1 cellular context compared by ENCODE assay signal in the genomic region with DNA sequence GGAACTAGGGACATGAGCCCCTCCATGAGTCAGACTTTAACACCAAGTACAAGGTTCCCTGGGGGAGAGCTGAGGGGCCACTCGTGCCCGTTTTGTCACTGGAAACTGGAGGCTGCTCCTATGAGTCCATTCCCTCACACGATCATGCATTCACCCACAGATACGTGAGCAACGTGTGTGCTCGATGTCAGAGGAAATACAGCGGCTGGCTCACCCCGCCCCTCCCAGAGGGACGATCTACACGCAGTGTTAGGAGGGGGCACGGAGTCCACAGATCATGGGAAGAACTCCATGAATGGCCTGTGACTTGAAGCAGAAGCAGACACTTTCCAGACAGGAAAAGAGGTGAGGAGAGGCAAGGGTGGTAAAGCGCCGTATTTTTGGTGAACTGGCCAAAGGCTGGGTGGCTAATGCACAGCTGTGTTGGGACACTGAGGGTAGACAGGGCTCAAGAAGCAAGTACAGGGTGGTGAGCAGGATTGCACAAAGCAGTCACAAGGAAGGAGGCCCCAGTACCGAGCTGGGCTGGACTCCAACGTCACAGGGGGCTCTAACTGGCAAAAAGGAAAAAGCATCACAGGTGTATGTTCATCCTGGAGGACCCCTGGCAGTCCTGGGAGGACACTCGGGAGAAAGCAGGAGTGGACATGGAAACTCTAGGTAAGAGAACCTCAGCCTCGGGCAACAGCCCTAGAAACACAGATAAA.
TF ChIP-seq lines count a peak whose summit lies in the region.

No MANE protein-coding gene starts in this region.

TF ChIP-seq in HepG2, 621 proteins besides CTCF, POLR2A, EP300 and RAD21 (continued from another document and continues in another):
- TF ChIP-seq, protein P1, sequence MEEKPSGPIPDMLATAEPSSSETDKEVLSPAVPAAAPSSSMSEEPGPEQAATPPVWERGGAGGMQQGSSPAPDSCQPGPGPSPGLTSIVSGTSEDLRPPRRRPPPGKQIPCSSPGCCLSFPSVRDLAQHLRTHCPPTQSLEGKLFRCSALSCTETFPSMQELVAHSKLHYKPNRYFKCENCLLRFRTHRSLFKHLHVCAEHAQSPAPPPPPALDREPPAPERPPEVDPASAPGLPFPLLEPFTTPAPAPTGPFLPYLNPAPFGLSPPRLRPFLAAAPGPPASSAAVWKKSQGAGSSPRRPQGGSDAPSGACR (CRISPR knock-in tag; IDR thresholded peaks at IDR 0.05), result 0 out of 2 replicates have a peak, but pooled peaks have one; percentile 29
- TF ChIP-seq ATM (IDR thresholded peaks at IDR 0.05; ENCODE audit: borderline replicate concordance), result no peak
- TF ChIP-seq, protein P2, sequence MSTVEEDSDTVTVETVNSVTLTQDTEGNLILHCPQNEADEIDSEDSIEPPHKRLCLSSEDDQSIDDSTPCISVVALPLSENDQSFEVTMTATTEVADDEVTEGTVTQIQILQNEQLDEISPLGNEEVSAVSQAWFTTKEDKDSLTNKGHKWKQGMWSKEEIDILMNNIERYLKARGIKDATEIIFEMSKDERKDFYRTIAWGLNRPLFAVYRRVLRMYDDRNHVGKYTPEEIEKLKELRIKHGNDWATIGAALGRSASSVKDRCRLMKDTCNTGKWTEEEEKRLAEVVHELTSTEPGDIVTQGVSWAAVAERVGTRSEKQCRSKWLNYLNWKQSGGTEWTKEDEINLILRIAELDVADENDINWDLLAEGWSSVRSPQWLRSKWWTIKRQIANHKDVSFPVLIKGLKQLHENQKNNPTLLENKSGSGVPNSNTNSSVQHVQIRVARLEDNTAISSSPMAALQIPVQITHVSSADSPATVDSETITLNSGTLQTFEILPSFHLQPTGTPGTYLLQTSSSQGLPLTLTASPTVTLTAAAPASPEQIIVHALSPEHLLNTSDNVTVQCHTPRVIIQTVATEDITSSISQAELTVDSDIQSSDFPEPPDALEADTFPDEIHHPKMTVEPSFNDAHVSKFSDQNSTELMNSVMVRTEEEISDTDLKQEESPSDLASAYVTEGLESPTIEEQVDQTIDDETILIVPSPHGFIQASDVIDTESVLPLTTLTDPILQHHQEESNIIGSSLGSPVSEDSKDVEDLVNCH (CRISPR knock-in tag; IDR thresholded peaks at IDR 0.05), result no peak
- no peak for TF ChIP-seq ZNF101 (CRISPR knock-in tag; IDR thresholded peaks at IDR 0.05; ENCODE audit: borderline replicate concordance, low read depth)
- TF ChIP-seq RFXAP (CRISPR knock-in tag; IDR thresholded peaks at IDR 0.05; ENCODE audit: borderline replicate concordance), result no peak; the same call in 1 of the 2 replicates
- no peak for TF ChIP-seq ZKSCAN5 (CRISPR knock-in tag; IDR thresholded peaks at IDR 0.05)
- peak; percentile 64 for TF ChIP-seq HDAC1 (CRISPR knock-in tag; IDR thresholded peaks at IDR 0.05)
- TF ChIP-seq ZNF468 (CRISPR knock-in tag; IDR thresholded peaks at IDR 0.05), result no peak
- no peak for TF ChIP-seq ZNF83 (CRISPR knock-in tag; IDR thresholded peaks at IDR 0.05; ENCODE audit: borderline replicate concordance)
- no peak for TF ChIP-seq NFATC3 (CRISPR knock-in tag; IDR thresholded peaks at IDR 0.05)
- TF ChIP-seq ZNF234 (CRISPR knock-in tag; conservative IDR thresholded peaks at IDR 0.05), result no peak
- TF ChIP-seq, protein P3, sequence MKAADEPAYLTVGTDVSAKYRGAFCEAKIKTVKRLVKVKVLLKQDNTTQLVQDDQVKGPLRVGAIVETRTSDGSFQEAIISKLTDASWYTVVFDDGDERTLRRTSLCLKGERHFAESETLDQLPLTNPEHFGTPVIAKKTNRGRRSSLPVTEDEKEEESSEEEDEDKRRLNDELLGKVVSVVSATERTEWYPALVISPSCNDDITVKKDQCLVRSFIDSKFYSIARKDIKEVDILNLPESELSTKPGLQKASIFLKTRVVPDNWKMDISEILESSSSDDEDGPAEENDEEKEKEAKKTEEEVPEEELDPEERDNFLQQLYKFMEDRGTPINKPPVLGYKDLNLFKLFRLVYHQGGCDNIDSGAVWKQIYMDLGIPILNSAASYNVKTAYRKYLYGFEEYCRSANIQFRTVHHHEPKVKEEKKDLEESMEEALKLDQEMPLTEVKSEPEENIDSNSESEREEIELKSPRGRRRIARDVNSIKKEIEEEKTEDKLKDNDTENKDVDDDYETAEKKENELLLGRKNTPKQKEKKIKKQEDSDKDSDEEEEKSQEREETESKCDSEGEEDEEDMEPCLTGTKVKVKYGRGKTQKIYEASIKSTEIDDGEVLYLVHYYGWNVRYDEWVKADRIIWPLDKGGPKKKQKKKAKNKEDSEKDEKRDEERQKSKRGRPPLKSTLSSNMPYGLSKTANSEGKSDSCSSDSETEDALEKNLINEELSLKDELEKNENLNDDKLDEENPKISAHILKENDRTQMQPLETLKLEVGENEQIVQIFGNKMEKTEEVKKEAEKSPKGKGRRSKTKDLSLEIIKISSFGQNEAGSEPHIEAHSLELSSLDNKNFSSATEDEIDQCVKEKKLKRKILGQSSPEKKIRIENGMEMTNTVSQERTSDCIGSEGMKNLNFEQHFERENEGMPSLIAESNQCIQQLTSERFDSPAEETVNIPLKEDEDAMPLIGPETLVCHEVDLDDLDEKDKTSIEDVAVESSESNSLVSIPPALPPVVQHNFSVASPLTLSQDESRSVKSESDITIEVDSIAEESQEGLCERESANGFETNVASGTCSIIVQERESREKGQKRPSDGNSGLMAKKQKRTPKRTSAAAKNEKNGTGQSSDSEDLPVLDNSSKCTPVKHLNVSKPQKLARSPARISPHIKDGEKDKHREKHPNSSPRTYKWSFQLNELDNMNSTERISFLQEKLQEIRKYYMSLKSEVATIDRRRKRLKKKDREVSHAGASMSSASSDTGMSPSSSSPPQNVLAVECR (CRISPR knock-in tag; IDR thresholded peaks at IDR 0.05; ENCODE audit: borderline replicate concordance), result 0 out of 2 replicates have a peak, but pooled peaks have one; percentile 11
- peak; percentile 72; the same call in 1 of the 2 replicates for TF ChIP-seq ZNF713 (CRISPR knock-in tag; IDR thresholded peaks at IDR 0.05)
- TF ChIP-seq SP5 (CRISPR knock-in tag; IDR thresholded peaks at IDR 0.05; ENCODE audit: borderline replicate concordance, low read depth), result no peak
- no peak for TF ChIP-seq ZNF264 (CRISPR knock-in tag; IDR thresholded peaks at IDR 0.05)
- no peak for TF ChIP-seq KMT2A (CRISPR knock-in tag; IDR thresholded peaks at IDR 0.05)
- no peak for TF ChIP-seq PHB2 (IDR thresholded peaks at IDR 0.05; ENCODE audit: partially characterized antibody)
- TF ChIP-seq ZNF7 (CRISPR knock-in tag; IDR thresholded peaks at IDR 0.05), result no peak
- no peak for TF ChIP-seq NR1H2 (CRISPR knock-in tag; IDR thresholded peaks at IDR 0.05; ENCODE audit: borderline replicate concordance, low read depth)
- TF ChIP-seq CENPX (CRISPR knock-in tag; IDR thresholded peaks at IDR 0.05), result no peak
- no peak for TF ChIP-seq ZNF17 (CRISPR knock-in tag; IDR thresholded peaks at IDR 0.05)
- TF ChIP-seq PTBP1 (IDR thresholded peaks at IDR 0.05; ENCODE audit: low read depth, low read length, poor library complexity, severe bottlenecking), result no peak
- no peak for TF ChIP-seq BORCS8-MEF2B (CRISPR knock-in tag; IDR thresholded peaks at IDR 0.05)
- TF ChIP-seq JUNB (CRISPR knock-in tag; IDR thresholded peaks at IDR 0.05; ENCODE audit: borderline replicate concordance), result no peak
- TF ChIP-seq ATF7-NPFF (CRISPR knock-in tag; IDR thresholded peaks at IDR 0.05; ENCODE audit: low read depth), result no peak
- TF ChIP-seq, protein P4, sequence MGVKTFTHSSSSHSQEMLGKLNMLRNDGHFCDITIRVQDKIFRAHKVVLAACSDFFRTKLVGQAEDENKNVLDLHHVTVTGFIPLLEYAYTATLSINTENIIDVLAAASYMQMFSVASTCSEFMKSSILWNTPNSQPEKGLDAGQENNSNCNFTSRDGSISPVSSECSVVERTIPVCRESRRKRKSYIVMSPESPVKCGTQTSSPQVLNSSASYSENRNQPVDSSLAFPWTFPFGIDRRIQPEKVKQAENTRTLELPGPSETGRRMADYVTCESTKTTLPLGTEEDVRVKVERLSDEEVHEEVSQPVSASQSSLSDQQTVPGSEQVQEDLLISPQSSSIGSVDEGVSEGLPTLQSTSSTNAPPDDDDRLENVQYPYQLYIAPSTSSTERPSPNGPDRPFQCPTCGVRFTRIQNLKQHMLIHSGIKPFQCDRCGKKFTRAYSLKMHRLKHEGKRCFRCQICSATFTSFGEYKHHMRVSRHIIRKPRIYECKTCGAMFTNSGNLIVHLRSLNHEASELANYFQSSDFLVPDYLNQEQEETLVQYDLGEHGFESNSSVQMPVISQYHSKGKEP (CRISPR knock-in tag; IDR thresholded peaks at IDR 0.05), result no peak
- 0 out of 2 replicates have a peak, but pooled peaks have one; percentile 30 for TF ChIP-seq ZC3H13 (CRISPR knock-in tag; IDR thresholded peaks at IDR 0.05)
- TF ChIP-seq ZNF629 (CRISPR knock-in tag; conservative IDR thresholded peaks at IDR 0.05), result no peak
- no peak for TF ChIP-seq ZNF615 (CRISPR knock-in tag; IDR thresholded peaks at IDR 0.05; ENCODE audit: borderline replicate concordance)
- TF ChIP-seq ZNF251 (CRISPR knock-in tag; IDR thresholded peaks at IDR 0.05), result no peak
- TF ChIP-seq, protein P5, sequence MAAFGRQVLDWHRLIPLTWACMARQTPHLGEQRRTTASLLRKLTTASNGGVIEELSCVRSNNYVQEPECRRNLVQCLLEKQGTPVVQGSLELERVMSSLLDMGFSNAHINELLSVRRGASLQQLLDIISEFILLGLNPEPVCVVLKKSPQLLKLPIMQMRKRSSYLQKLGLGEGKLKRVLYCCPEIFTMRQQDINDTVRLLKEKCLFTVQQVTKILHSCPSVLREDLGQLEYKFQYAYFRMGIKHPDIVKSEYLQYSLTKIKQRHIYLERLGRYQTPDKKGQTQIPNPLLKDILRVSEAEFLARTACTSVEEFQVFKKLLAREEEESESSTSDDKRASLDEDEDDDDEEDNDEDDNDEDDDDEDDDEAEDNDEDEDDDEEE (CRISPR knock-in tag; IDR thresholded peaks at IDR 0.05), result no peak
- TF ChIP-seq ZNF644 (CRISPR knock-in tag; IDR thresholded peaks at IDR 0.05; ENCODE audit: low read depth), result no peak
- no peak for TF ChIP-seq NR3C1 (CRISPR knock-in tag; IDR thresholded peaks at IDR 0.05)
- no peak for TF ChIP-seq ZNF460 (CRISPR knock-in tag; IDR thresholded peaks at IDR 0.05; ENCODE audit: borderline replicate concordance)
- TF ChIP-seq REL (CRISPR knock-in tag; conservative IDR thresholded peaks at IDR 0.05), result no peak
- TF ChIP-seq HMG20A (CRISPR knock-in tag; IDR thresholded peaks at IDR 0.05; ENCODE audit: borderline replicate concordance), result 0 out of 2 replicates have a peak, but pooled peaks have one; percentile 29
- no peak for TF ChIP-seq ZKSCAN8 (CRISPR knock-in tag; IDR thresholded peaks at IDR 0.05; ENCODE audit: borderline replicate concordance)
- TF ChIP-seq FOSL2 (CRISPR knock-in tag; IDR thresholded peaks at IDR 0.05), result 0 out of 2 replicates have a peak, but pooled peaks have one; percentile 22
- TF ChIP-seq ZNF232 (CRISPR knock-in tag; IDR thresholded peaks at IDR 0.05; ENCODE audit: borderline replicate concordance), result no peak
- TF ChIP-seq, protein P6, sequence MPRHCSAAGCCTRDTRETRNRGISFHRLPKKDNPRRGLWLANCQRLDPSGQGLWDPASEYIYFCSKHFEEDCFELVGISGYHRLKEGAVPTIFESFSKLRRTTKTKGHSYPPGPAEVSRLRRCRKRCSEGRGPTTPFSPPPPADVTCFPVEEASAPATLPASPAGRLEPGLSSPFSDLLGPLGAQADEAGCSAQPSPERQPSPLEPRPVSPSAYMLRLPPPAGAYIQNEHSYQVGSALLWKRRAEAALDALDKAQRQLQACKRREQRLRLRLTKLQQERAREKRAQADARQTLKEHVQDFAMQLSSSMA (CRISPR knock-in tag; IDR thresholded peaks at IDR 0.05), result no peak
- no peak for TF ChIP-seq GATAD2A (CRISPR knock-in tag; IDR thresholded peaks at IDR 0.05)
- TF ChIP-seq ZNF879 (CRISPR knock-in tag; IDR thresholded peaks at IDR 0.05), result no peak
- TF ChIP-seq NFE2 (CRISPR knock-in tag; IDR thresholded peaks at IDR 0.05), result no peak
- no peak for TF ChIP-seq ZZZ3 (CRISPR knock-in tag; IDR thresholded peaks at IDR 0.05; ENCODE audit: borderline replicate concordance)
- no peak for TF ChIP-seq FOXJ3 (CRISPR knock-in tag; IDR thresholded peaks at IDR 0.05; ENCODE audit: borderline replicate concordance)
- no peak for TF ChIP-seq ZNF720 (CRISPR knock-in tag; IDR thresholded peaks at IDR 0.05)
- TF ChIP-seq ZKSCAN1 (IDR thresholded peaks at IDR 0.05; ENCODE audit: low read length), result no peak
- TF ChIP-seq RFXANK (CRISPR knock-in tag; IDR thresholded peaks at IDR 0.05), result no peak
- TF ChIP-seq, protein P7, sequence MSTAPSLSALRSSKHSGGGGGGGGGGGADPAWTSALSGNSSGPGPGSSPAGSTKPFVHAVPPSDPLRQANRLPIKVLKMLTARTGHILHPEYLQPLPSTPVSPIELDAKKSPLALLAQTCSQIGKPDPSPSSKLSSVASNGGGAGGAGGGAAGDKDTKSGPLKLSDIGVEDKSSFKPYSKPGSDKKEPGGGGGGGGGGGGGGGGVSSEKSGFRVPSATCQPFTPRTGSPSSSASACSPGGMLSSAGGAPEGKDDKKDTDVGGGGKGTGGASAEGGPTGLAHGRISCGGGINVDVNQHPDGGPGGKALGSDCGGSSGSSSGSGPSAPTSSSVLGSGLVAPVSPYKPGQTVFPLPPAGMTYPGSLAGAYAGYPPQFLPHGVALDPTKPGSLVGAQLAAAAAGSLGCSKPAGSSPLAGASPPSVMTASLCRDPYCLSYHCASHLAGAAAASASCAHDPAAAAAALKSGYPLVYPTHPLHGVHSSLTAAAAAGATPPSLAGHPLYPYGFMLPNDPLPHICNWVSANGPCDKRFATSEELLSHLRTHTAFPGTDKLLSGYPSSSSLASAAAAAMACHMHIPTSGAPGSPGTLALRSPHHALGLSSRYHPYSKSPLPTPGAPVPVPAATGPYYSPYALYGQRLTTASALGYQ (CRISPR knock-in tag; IDR thresholded peaks at IDR 0.05), result no peak
- no peak; the same call in 1 of the 2 replicates for TF ChIP-seq PRMT3 (CRISPR knock-in tag; IDR thresholded peaks at IDR 0.05; ENCODE audit: borderline replicate concordance, low read depth)
- no peak for TF ChIP-seq EHMT2 (IDR thresholded peaks at IDR 0.05; ENCODE audit: borderline replicate concordance, low read depth, low read length)
- peak; percentile 28; the same call in 1 of the 2 replicates for TF ChIP-seq FOXA3 (CRISPR knock-in tag; IDR thresholded peaks at IDR 0.05)
- TF ChIP-seq, protein P8, sequence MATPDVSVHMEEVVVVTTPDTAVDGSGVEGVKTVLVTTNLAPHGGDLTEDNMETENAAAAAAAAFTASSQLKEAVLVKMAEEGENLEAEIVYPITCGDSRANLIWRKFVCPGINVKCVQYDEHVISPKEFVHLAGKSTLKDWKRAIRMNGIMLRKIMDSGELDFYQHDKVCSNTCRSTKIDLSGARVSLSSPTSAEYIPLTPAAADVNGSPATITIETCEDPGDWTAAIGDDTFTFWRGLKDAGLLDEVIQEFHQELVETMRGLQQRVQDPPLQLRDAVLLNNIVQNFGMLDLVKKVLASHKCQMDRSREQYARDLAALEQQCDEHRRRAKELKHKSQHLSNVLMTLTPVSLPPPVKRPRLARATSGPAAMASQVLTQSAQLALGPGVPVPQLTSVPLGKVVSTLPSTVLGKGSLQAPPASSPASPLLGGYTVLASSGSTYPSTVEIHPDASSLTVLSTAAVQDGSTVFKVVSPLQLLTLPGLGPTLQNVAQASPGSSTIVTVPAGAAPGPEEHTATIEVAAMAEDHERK (CRISPR knock-in tag; IDR thresholded peaks at IDR 0.05; ENCODE audit: low read depth), result no peak
- TF ChIP-seq CREB1 (IDR thresholded peaks at IDR 0.05), result no peak
- TF ChIP-seq CREB1 (CRISPR knock-in tag; IDR thresholded peaks at IDR 0.05), result peak; percentile 87
- 0 out of 2 replicates have a peak, but pooled peaks have one; percentile 16 for TF ChIP-seq ZNF143 (CRISPR knock-in tag; IDR thresholded peaks at IDR 0.05)
- peak; percentile 32 for TF ChIP-seq DPF2 (CRISPR knock-in tag; IDR thresholded peaks at IDR 0.05; ENCODE audit: borderline replicate concordance, low read depth)
